Comparison of ENCODE assay signal across 11 cellular contexts in genomic region chr9:82780017-82780416, GRCh38.
"Had no signal": no experiment of that assay in that cellular context is flagged by ENCODE, and none has a peak within 500 bp of the region (broad histone marks: within the 10 kb centered on the region; RNA-seq: fewer than 3 reads in every experiment).

No MANE protein-coding gene starts in this region.

- DNase-seq: GM23248, GOT3, H7, H9, HCEC 1CT, HFFc6 had no signal

- ATAC-seq: GM23338, HCT116 had no signal

- H3K9ac ChIP-seq: GM23248 had no signal

- H2AFZ ChIP-seq: GM23248, GM23338 had no signal

- H3K4me3 ChIP-seq: GM23248, GM23338, HAP-1 had no signal

- H3K27ac ChIP-seq: GM23248 had no signal

- H3K4me2 ChIP-seq: GM23338 had no signal

- H3K9me3 ChIP-seq: HAP-1 had no signal

- FAIRE-seq: H1, H54 had no signal

- H3K36me3 ChIP-seq: HAP-1 had no signal
